13 cellular contexts compared by ENCODE assay signal in the genomic region with DNA sequence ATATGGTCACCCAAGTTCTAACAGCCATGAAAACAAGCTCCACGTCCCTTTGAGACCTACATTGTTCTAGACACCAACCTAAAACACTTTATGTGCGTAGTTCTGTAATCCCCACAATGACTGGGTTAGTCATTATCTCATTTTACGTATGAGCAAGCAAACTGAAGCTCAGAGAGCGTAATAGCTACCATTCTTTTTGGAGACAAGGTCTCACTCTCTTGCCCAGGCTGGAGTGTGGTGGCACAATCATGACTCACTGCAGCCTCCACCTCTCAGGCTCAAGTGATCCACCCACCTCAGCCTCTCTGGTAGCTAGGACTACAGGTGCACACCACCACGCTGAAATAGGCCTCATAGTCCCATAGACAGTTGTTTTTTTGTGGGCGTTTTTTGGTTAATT. TPM values are rescaled to one million over a fixed set of nuclear protein-coding genes. Genes with fewer than 3 reads are reported as not detected.
DNase-seq lines count a peak whose midpoint lies in the region; ATAC-seq, FAIRE-seq and TF ChIP-seq lines count a peak whose summit lies in the region.
"Had no signal": no experiment of that assay in that cellular context is flagged by ENCODE, and none has a peak within 500 bp of the region (broad histone marks: within the 10 kb centered on the region; RNA-seq: fewer than 3 reads in every experiment).

No MANE protein-coding gene starts in this region.

- H3K36me3 ChIP-seq in DOHH2 (ENCODE audit: control insufficient read depth, low read length) (peaks cover 44% of the 10 kb centered on the region), OCI-LY7 (ENCODE audit: insufficient read depth, low read length) (peaks cover 63% of the 10 kb centered on the region), astrocyte (ENCODE audit: insufficient read depth, low read length) (peaks cover 21% of the 10 kb centered on the region)

- TF ChIP-seq CTCF in DOHH2 (IDR thresholded peaks at IDR 0.05; ENCODE audit: low read depth, low read length, poor library complexity, severe bottlenecking) (no peak), OCI-LY7 (conservative IDR thresholded peaks at IDR 0.05; ENCODE audit: low read length) (no peak), astrocyte (IDR thresholded peaks at IDR 0.05; ENCODE audit: insufficient read depth, low read depth, low read length) (no peak), coronary artery (IDR thresholded peaks at IDR 0.05) (no peak)

- H3K9ac ChIP-seq in astrocyte (ENCODE audit: low read length) = no peak overlapping the region

- no peak overlapping the region for H3K27ac Mint-ChIP-seq in astrocyte (ENCODE audit: unreplicated experiment)

- intact Hi-C loops in OCI-LY7 (cut with micrococcal nuclease; ENCODE audit: unreplicated experiment) = loop anchor here (10.0 kb wide), 2 partner anchors 432 to 582 kb away; a partner anchor contains a TSS

- peaks cover 14% of the 10 kb centered on the region for H3K36me3 Mint-ChIP-seq in astrocyte (ENCODE audit: low read depth, unreplicated experiment)

- BruUV-seq in OCI-LY7 (replicated peaks; lab: Mats Ljungman, UMichigan) = no TSS peak

- H3K27ac ChIP-seq in DOHH2 (ENCODE audit: low read depth, low read length) (peak overlapping the region; percentile 27; the same call in 1 of the 2 replicates), OCI-LY7 (ENCODE audit: low read depth, low read length, poor library complexity, severe bottlenecking) (peak overlapping the region; percentile 23), astrocyte (ENCODE audit: low read depth, low read length) (no peak overlapping the region), coronary artery (no peak overlapping the region)

- POLR2A ChIA-PET in OCI-LY7 (lab: Charles Lee) = interaction anchor here (0.6 to 3.3 kb wide), 6 partner anchors 11 to 181 kb away, joined by 3 to 19 read pairs (median 4); a partner anchor contains a TSS

- H3K4me3 Mint-ChIP-seq in astrocyte (ENCODE audit: unreplicated experiment) = no peak overlapping the region

- no peak for DNase-seq in OCI-LY7 (ENCODE audit: low spot score)
- peak; percentile 51 for DNase-seq in astrocyte (ENCODE audit: low read depth)
- peak; percentile 20 to 30 for DNase-seq in stimulated activated CD4-positive, alpha-beta T cell treated with anti-CD3 and anti-CD28 coated beads, Interleukin-15, amount 100 ng/mL, for 48 hours (ENCODE audit: low read depth in 2 of 2)
- DNase-seq in dedifferentiated amniotic fluid mesenchymal stem cell (ENCODE audit: extremely low spot score) = no peak
- no peak for DNase-seq in coronary artery (ENCODE audit: low spot score)
- DNase-seq: activated gamma-delta T cell treated with Interleukin-2 at 50 U/mL for 16 hours, esophagus squamous epithelium, IMR-90, mucosa of descending colon, NCI-H774, SIG-M5 had no signal

- no peak for FAIRE-seq in astrocyte (lab: Jason Lieb, UNC)

- no peak for ATAC-seq in HG03460 (IDR thresholded peaks at IDR 0.05; ENCODE audit: unreplicated experiment)
- ATAC-seq: mucosa of descending colon had no signal

- H3K79me2 ChIP-seq in DOHH2 (ENCODE audit: control insufficient read depth, low read length) (peaks cover 60% of the 10 kb centered on the region), OCI-LY7 (ENCODE audit: insufficient read depth, low read depth, low read length) (peaks cover 42% of the 10 kb centered on the region; the same call in 1 of the 2 replicates), astrocyte (ENCODE audit: insufficient read depth, low read length) (peaks cover 85% of the 10 kb centered on the region)

- no peaks in the 10 kb centered on the region for H3K9me3 Mint-ChIP-seq in astrocyte (ENCODE audit: unreplicated experiment)

- H3K27me3 ChIP-seq in DOHH2 (ENCODE audit: control insufficient read depth, low read length) (no peaks in the 10 kb centered on the region), astrocyte (ENCODE audit: insufficient read depth, low read length) (no peaks in the 10 kb centered on the region)
- H3K27me3 ChIP-seq: esophagus squamous epithelium had no signal

- peaks cover 26% of the 10 kb centered on the region for H4K20me1 ChIP-seq in DOHH2 (ENCODE audit: control insufficient read depth, insufficient read depth, low read depth, low read length)
- H4K20me1 ChIP-seq in OCI-LY7 (ENCODE audit: insufficient read depth, low read length) = peaks cover 4% of the 10 kb centered on the region; the same call in 1 of the 2 replicates
- H4K20me1 ChIP-seq in astrocyte (ENCODE audit: insufficient read depth, low read length) = peaks cover 50% of the 10 kb centered on the region

- H3K4me2 ChIP-seq in DOHH2 (ENCODE audit: low read length) (peak overlapping the region; percentile 62), OCI-LY7 (ENCODE audit: low read length) (no peak overlapping the region), astrocyte (ENCODE audit: low read length) (no peak overlapping the region)

- peaks cover 12% of the 10 kb centered on the region for H3K4me1 Mint-ChIP-seq in astrocyte (ENCODE audit: low read depth, unreplicated experiment)

- H3K4me3 ChIP-seq in DOHH2 (ENCODE audit: low read length) = peak overlapping the region; percentile 25; the same call in 1 of the 2 replicates
- no peak overlapping the region for H3K4me3 ChIP-seq in OCI-LY7 (ENCODE audit: low read depth, low read length, poor library complexity, severe bottlenecking)
- no peak overlapping the region for H3K4me3 ChIP-seq in astrocyte (ENCODE audit: insufficient read depth, low read depth, low read length)
- no peak overlapping the region for H3K4me3 ChIP-seq in coronary artery
- H3K4me3 ChIP-seq: esophagus squamous epithelium, mucosa of descending colon had no signal

- H3K27me3 Mint-ChIP-seq in astrocyte (ENCODE audit: low read depth, unreplicated experiment) = no peaks in the 10 kb centered on the region

- CTCF ChIA-PET in OCI-LY7 (lab: Charles Lee; ENCODE audit: unreplicated experiment) = no interaction called here

- H3F3A ChIP-seq in DOHH2 (ENCODE audit: control insufficient read depth, insufficient read depth) = peaks cover 15% of the 10 kb centered on the region

- H3K9me3 ChIP-seq in DOHH2 (ENCODE audit: control insufficient read depth, insufficient read depth, low read length) = no peaks in the 10 kb centered on the region
- H3K9me3 ChIP-seq in OCI-LY7 (ENCODE audit: low read length) = no peaks in the 10 kb centered on the region
- H3K9me3 ChIP-seq in astrocyte (ENCODE audit: insufficient read depth, low read depth, low read length) = no peaks in the 10 kb centered on the region
- H3K9me3 ChIP-seq: esophagus squamous epithelium, mucosa of descending colon had no signal

- H2AFZ ChIP-seq in OCI-LY7 (ENCODE audit: low read length) (no peak overlapping the region), astrocyte (ENCODE audit: low read depth, low read length) (no peak overlapping the region)

- peaks cover 45% of the 10 kb centered on the region for H3K4me1 ChIP-seq in DOHH2 (ENCODE audit: control insufficient read depth, low read length)
- H3K4me1 ChIP-seq in OCI-LY7 (ENCODE audit: insufficient read depth, low read length, poor library complexity, severe bottlenecking) = peaks cover 42% of the 10 kb centered on the region
- H3K4me1 ChIP-seq in astrocyte (ENCODE audit: insufficient read depth, low read length) = peaks cover 7% of the 10 kb centered on the region

- no peaks in the 10 kb centered on the region for H3K9me2 ChIP-seq in DOHH2 (replicated peaks; ENCODE audit: control insufficient read depth, low read length)
- no peaks in the 10 kb centered on the region for H3K9me2 ChIP-seq in OCI-LY7 (ENCODE audit: insufficient read depth, low read length)

RNA-seq across cellular contexts. Expression of a gene that starts 10.5 kb away (rescaled TPM):
- 12.4 and 17.5 TPM in 2 replicates for total RNA-seq in OCI-LY7 (2014; rRNA removed; shearing (Covaris generic))
- total RNA-seq in OCI-LY7 (2022) = 19.5 and 24.8 TPM in 2 replicates
- 21.9 and 28.3 TPM in 2 replicates for total RNA-seq in astrocyte

RNA-seq across cellular contexts. Expression of a gene that starts 46.7 kb away (rescaled TPM):
- total RNA-seq in OCI-LY7 (2014; rRNA removed; shearing (Covaris generic)) = 23.6 and 30.2 TPM in 2 replicates
- total RNA-seq in OCI-LY7 (2022) (62.1 and 63.4 TPM in 2 replicates), astrocyte (336 and 362 TPM in 2 replicates)

Comparison
In these comparisons a context has a peak if more than half of its experiments do, and no peak if none do; other contexts are left out.
1. H3K27ac ChIP-seq: peak in DOHH2 (single experiment) and OCI-LY7 (single experiment); none in astrocyte (single experiment) and coronary artery (0 of 2).
2. DNase-seq: peak in astrocyte (single experiment) and stimulated activated CD4-positive, alpha-beta T cell treated with anti-CD3 and anti-CD28 coated beads, Interleukin-15, amount 100 ng/mL, for 48 hours (2 of 2); none in OCI-LY7 (single experiment), dedifferentiated amniotic fluid mesenchymal stem cell (single experiment) and coronary artery (single experiment).